ENCODE assay signal across 12 cellular contexts in the genomic region with DNA sequence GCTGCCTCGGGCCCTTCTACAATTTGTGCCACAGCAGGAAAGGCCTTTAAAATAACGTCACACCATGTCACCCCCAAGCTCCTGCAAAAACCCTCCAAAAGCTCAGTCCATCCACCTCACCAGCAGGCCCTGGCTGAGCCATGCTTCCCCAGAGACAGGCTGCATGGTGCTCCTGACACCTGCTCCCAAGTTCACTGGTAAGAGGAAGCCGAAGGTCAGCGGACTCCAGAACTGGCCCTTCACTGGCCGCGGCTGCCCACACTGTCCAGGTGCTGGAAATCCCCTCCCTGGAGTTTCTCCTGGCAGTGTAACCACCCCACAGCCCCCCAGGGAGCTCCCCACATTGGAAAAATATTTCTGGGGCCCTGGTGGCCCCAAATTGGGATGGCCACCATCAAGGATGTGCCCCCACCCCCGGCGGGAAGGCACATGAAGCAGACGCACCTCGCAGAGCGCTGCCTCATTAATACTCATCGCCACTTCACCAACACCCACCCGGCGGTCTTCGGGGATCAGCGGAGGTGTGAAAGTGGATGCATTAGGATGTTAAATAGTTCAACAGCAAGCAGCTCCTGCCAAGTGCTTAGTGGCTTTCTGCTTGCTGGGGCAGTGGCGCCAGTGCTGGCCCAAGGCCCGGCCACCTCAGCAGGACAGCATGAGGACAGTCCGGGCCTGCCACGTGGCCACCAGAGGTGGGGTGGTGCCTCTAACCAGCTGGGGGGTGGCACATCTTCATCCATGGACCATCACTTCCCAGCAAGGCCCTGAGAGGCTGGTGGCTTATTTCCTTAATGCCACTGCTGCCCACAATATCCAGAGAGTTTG.
"Had no signal": no experiment of that assay in that cellular context is flagged by ENCODE, and none has a peak within 500 bp of the region (broad histone marks: within the 10 kb centered on the region; RNA-seq: fewer than 3 reads in every experiment).

No MANE protein-coding gene starts in this region.

- H3K36me3 ChIP-seq: ascending aorta, gastroesophageal sphincter, stomach had no signal

- ATAC-seq: activated naive CD8-positive, alpha-beta T cell treated with anti-CD3 and anti-CD28 coated beads, Interleukin-2, amount 50 U/mL, for 24 hours; effector memory CD8-positive, alpha-beta T cell; gastroesophageal sphincter; natural killer cell treated with Interleukin-12 subunit alpha and Interleukin-12 subunit beta and Interleukin-15 and Interleukin-18, amount 100 ng/mL, for 72 hours had no signal

- H3K4me1 ChIP-seq: ascending aorta, gastroesophageal sphincter, stomach had no signal

- H3K9me3 ChIP-seq: ascending aorta, gastroesophageal sphincter, stomach had no signal

- H3K27me3 ChIP-seq: ascending aorta had no signal

- H3K27ac ChIP-seq: ascending aorta, gastroesophageal sphincter, stomach had no signal

- DNase-seq: activated CD4-positive, alpha-beta memory T cell treated with anti-CD3 and anti-CD28 coated beads, Interleukin-2, amount 10 ng/mL, durations not matched to agents 7 days and 5 days; activated CD4-positive, alpha-beta T cell treated with anti-CD3 and anti-CD28 coated beads for 1 hour; activated CD8-positive, alpha-beta memory T cell treated with anti-CD3 and anti-CD28 coated beads, Interleukin-2, amount 50 U/mL, for 4 hours; activated naive CD4-positive, alpha-beta T cell treated with Interleukin-2 at 50 U/mL for 16 hours; activated naive CD8-positive, alpha-beta T cell treated with anti-CD3 and anti-CD28 coated beads, Interleukin-2, amount 50 U/mL, for 24 hours; effector memory CD8-positive, alpha-beta T cell; kidney glomerular epithelial cell; stomach; T-helper 9 cell had no signal

- H3K4me3 ChIP-seq: ascending aorta, gastroesophageal sphincter, stomach had no signal
